In the genomic region with DNA sequence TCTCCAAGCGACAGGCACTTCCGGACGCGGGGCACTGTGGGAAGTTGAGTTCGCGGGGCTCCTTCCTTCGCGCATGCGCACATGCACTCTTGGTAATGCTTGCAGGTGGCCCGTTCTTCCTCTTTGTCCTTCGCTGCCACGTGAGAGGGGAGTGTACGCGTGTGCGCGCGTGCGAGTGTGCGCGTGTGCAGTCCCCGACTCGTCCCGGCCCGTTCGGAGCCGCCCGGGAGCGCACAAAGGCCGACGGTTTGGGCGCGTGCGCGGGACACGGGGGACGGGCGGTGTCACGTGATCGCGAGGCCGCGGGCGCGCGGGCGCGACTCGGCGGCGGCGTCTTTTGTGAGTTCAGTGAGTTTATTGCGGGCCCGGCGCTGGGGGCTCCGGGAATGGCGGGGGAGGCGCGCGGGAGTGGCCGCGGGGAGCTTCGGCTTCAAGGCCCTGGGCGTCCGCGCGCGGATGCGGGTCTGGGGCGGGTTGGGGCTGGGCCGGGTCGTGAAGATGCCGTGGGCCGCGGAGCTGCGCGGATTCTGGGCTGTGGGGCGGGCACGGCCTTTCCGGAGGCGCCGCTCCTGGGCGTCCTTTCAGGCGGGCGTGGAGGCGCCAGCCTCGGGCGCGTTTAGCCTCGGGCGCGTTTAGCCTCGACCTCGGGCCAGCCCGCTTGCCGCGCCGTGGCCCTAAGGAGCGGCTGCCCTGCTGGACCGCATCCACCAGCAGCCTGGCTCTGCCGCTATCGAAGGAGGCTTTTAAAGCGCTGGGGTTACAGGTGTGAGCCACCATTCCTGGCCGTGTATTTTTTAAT, we compare ENCODE assay signal across 8 cellular contexts.
DNase-seq lines count a peak whose midpoint lies in the region; ATAC-seq and TF ChIP-seq lines count a peak whose summit lies in the region.

Gene ZNF84, plus strand, starts transcription at position 303 of the 799 bp plus-strand sequence. CDS start 3,959 bp downstream, outside the sequence.

- peak within 1 kb of the TSS; percentile 65 for H3K4me3 ChIP-seq in AG09309 (ENCODE audit: control insufficient read depth, low read depth, low read length)

- TF ChIP-seq CTCF in AG09309 (IDR thresholded peaks at IDR 0.05; ENCODE audit: control insufficient read depth, insufficient read depth, low read depth, low read length, missing control alignments), result no peak

- DNase-seq in AG09309 (ENCODE audit: low read depth), result peak; percentile 94
- peak; percentile 95 for DNase-seq in NCI-H446 treated with DMSO at 0.1 percent for 48 hours (lab: John Stamatoyannopoulos, UW)
- DNase-seq in cerebellar cortex (ENCODE audit: low spot score), result peak; percentile 97
- peak; percentile 98 for DNase-seq in iris pigment epithelial cell (ENCODE audit: low read depth)
- DNase-seq in stimulated activated CD4-positive, alpha-beta T cell treated with anti-CD3 and anti-CD28 coated beads, Interleukin-12 subunit alpha, Interleukin-12 subunit beta, amount 100 ng/mL, for 24 hours (ENCODE audit: low read depth in 2 of 2), result peak; percentile 90 to 96

- ATAC-seq in GM19035 (IDR thresholded peaks at IDR 0.05; ENCODE audit: unreplicated experiment) (peak; percentile 91), HG03354 (IDR thresholded peaks at IDR 0.05; ENCODE audit: poor library complexity, severe bottlenecking, unreplicated experiment) (peak; percentile 95)
- ATAC-seq in activated CD4-positive, CD25-positive, alpha-beta regulatory T cell treated with anti-CD3 and anti-CD28 coated beads, Interleukin-2, amount 50 U/mL, for 24 hours, result peak; percentile 95 to 97

Comparison
In these comparisons a context has a peak if more than half of its experiments do, and no peak if none do; other contexts are left out.
1. Peak in every context shown above with its lines: DNase-seq, ATAC-seq and H3K4me3 ChIP-seq.